28 cellular contexts compared by ENCODE assay signal in genomic region chr3:134672571-134672970, GRCh38. TPM values are rescaled to one million over a fixed set of nuclear protein-coding genes. Genes with fewer than 3 reads are reported as not detected.
DNase-seq lines count a peak whose midpoint lies in the region; ATAC-seq, FAIRE-seq and TF ChIP-seq lines count a peak whose summit lies in the region.
"Had no signal": no experiment of that assay in that cellular context is flagged by ENCODE, and none has a peak within 500 bp of the region (broad histone marks: within the 10 kb centered on the region; RNA-seq: fewer than 3 reads in every experiment).

No MANE protein-coding gene starts in this region.

- no peak overlapping the region for H3K4ac ChIP-seq in IMR-90 (ENCODE audit: low read depth, low read length)

- WGBS in IMR-90 (ENCODE audit: extremely low coverage in 2 of 2, insufficient read length in 1 of 2), 2 experiments, result 73% methylated on average over 2 of the region's 5 CpGs; no CpG with 5 or more reads in 1 of the 2 experiments

- intact Hi-C loops in IMR-90 (cut with micrococcal nuclease), result no loop called here

- no peak overlapping the region for H4K8ac ChIP-seq in IMR-90 (ENCODE audit: low read depth in 2 of 2, low read length in 2 of 2)

- H3K27ac ChIP-seq in IMR-90 (ENCODE audit: insufficient read depth, low read length), result no peak overlapping the region
- H3K27ac ChIP-seq: BLaER1 had no signal

- no peak overlapping the region for H2BK120ac ChIP-seq in IMR-90 (ENCODE audit: low read depth, low read length)

- no peaks in the 10 kb centered on the region for H3K9me1 ChIP-seq in IMR-90 (ENCODE audit: insufficient read depth, low read length)

- TF ChIP-seq CTCF in IMR-90 (conservative IDR thresholded peaks at IDR 0.05; ENCODE audit: low read depth, low read length) (no peak), bronchial epithelial cell (IDR thresholded peaks at IDR 0.05; ENCODE audit: insufficient read depth, low read length, severe bottlenecking) (no peak)

- peaks cover 8% of the 10 kb centered on the region for H3K9me3 ChIP-seq in IMR-90 (ENCODE audit: control insufficient read depth, insufficient read depth, low read length)

- no peak overlapping the region for H3K9ac ChIP-seq in IMR-90 (ENCODE audit: low read depth, low read length)
- H3K9ac ChIP-seq: BLaER1 had no signal

- H3K4me3 ChIP-seq in IMR-90 (ENCODE audit: insufficient read depth, low read depth, low read length) (no peak overlapping the region), bronchial epithelial cell (ENCODE audit: low read depth, low read length) (no peak overlapping the region)
- H3K4me3 ChIP-seq: BLaER1 had no signal

- no peak overlapping the region for H3K23ac ChIP-seq in IMR-90 (ENCODE audit: low read depth, low read length)

- no peak overlapping the region for H4K91ac ChIP-seq in IMR-90 (ENCODE audit: insufficient read depth, low read depth, low read length)

- H2AK9ac ChIP-seq in IMR-90 (replicated peaks; ENCODE audit: low read depth, low read length, poor library complexity), result peak overlapping the region; percentile 10

- H2AFZ ChIP-seq in IMR-90 (replicated peaks; ENCODE audit: low read length, poor library complexity), result no peak overlapping the region

- no peak overlapping the region for H2BK5ac ChIP-seq in IMR-90 (ENCODE audit: low read depth, low read length, poor library complexity, severe bottlenecking)

- TF ChIP-seq POLR2A in IMR-90 (IDR thresholded peaks at IDR 0.05; ENCODE audit: low read depth, low read length), result no peak

- no peak overlapping the region for H4K5ac ChIP-seq in IMR-90 (ENCODE audit: low read depth, low read length)

- dilution Hi-C loops in IMR-90 (cut with HindIII; ENCODE audit: low sequenced_read_pairs, unreplicated experiment), result no loop called here

- peaks cover 5% of the 10 kb centered on the region for H3K27me3 Mint-ChIP-seq in stimulated activated memory B cell treated with anti-CD40 and anti-IgM and Interleukin-4, amounts not matched to agents 10 μg/mL and 1 μg/mL and 100 μg/mL, for 72 hours

- no peaks in the 10 kb centered on the region for H4K20me1 ChIP-seq in IMR-90 (ENCODE audit: insufficient read depth, low read length)
- H4K20me1 ChIP-seq: BLaER1 had no signal

- POLR2A ChIA-PET in IMR-90 (lab: Charles Lee; ENCODE audit: unreplicated experiment), result interaction anchor here (0.6 kb wide), 1 partner anchor 57 kb away, joined by 25 read pairs; no protein-coding TSS in a partner anchor

- no peak overlapping the region for H3K4me2 ChIP-seq in IMR-90 (ENCODE audit: low read depth, low read length)
- H3K4me2 ChIP-seq: BLaER1 had no signal

- H2BK15ac ChIP-seq in IMR-90 (ENCODE audit: low read depth, low read length), result no peak overlapping the region

- peaks cover 9% of the 10 kb centered on the region for H3K27me3 ChIP-seq in IMR-90 (ENCODE audit: control insufficient read depth, insufficient read depth, low read length)
- no peaks in the 10 kb centered on the region for H3K27me3 ChIP-seq in bronchial epithelial cell (ENCODE audit: control insufficient read depth, insufficient read depth, low read length)
- H3K27me3 ChIP-seq: BE2C, BLaER1 had no signal

- H3K36me3 ChIP-seq in IMR-90 (ENCODE audit: control insufficient read depth, insufficient read depth, low read length) (no peaks in the 10 kb centered on the region), bronchial epithelial cell (ENCODE audit: control insufficient read depth, insufficient read depth, low read length) (no peaks in the 10 kb centered on the region)
- H3K36me3 ChIP-seq: BE2C, BLaER1 had no signal

- no peak overlapping the region for H3K56ac ChIP-seq in IMR-90 (ENCODE audit: extremely low read depth, insufficient read depth, low read length)

- H3K18ac ChIP-seq in IMR-90 (ENCODE audit: low read depth, low read length), result no peak overlapping the region

- DNase-seq in IMR-90, result no peak
- no peak for DNase-seq in bronchial epithelial cell (ENCODE audit: low read depth)
- peak; percentile 75 for DNase-seq in cerebellum (ENCODE audit: low spot score)
- DNase-seq in stimulated activated CD4-positive, alpha-beta T cell treated with anti-CD3 and anti-CD28 coated beads, Interleukin-2, amount 100 ng/mL, for 24 hours, result no peak
- no peak for DNase-seq in T-helper 2 cell
- DNase-seq in NCI-H2081 treated with DMSO at 0.1 percent for 48 hours (lab: John Stamatoyannopoulos, UW), result no peak
- DNase-seq: 8988T; ACHN; BE2C; CD4-positive, alpha-beta memory T cell; CD4-positive, CD25-positive, alpha-beta regulatory T cell; CD8-positive, alpha-beta memory T cell; COR-L47; DMS 273 treated with DMSO at 0.1 percent for 48 hours; DMS153; DMS53; DMS79; DND-41; EL; GF-D8 had no signal

- no TSS peak for BruUV-seq in IMR-90 (replicated peaks; lab: Mats Ljungman, UMichigan)

- TF ChIP-seq RAD21 in IMR-90 (IDR thresholded peaks at IDR 0.05; ENCODE audit: low read length), result no peak

- no peak overlapping the region for H2BK20ac ChIP-seq in IMR-90 (ENCODE audit: low read depth, low read length)

- ATAC-seq in IMR-90 (ENCODE audit: low read depth), result no peak
- ATAC-seq in stimulated activated memory B cell treated with anti-CD40 and anti-IgM and Interleukin-4, amounts not matched to agents 10 μg/mL and 1 μg/mL and 100 μg/mL, for 72 hours, result no peak

- no peak overlapping the region for H3K27ac Mint-ChIP-seq in stimulated activated memory B cell treated with anti-CD40 and anti-IgM and Interleukin-4, amounts not matched to agents 10 μg/mL and 1 μg/mL and 100 μg/mL, for 72 hours
- H3K27ac Mint-ChIP-seq: CD14-positive monocyte; CD4-positive, alpha-beta memory T cell; CD8-positive, alpha-beta memory T cell had no signal

- CTCF ChIA-PET in IMR-90 (lab: Yijun Ruan, JAX), result no interaction called here

- H3K9me3 Mint-ChIP-seq in stimulated activated memory B cell treated with anti-CD40 and anti-IgM and Interleukin-4, amounts not matched to agents 10 μg/mL and 1 μg/mL and 100 μg/mL, for 72 hours, result peaks cover 24% of the 10 kb centered on the region

- peak; percentile 13 for FAIRE-seq in bronchial epithelial cell (lab: Jason Lieb, UNC)
- FAIRE-seq: A204.1, G401.6, GM12891, GM19239 had no signal

- no peak overlapping the region for H3K14ac ChIP-seq in IMR-90 (replicated peaks; ENCODE audit: low read depth, low read length)

- H3K4me3 Mint-ChIP-seq in stimulated activated memory B cell treated with anti-CD40 and anti-IgM and Interleukin-4, amounts not matched to agents 10 μg/mL and 1 μg/mL and 100 μg/mL, for 72 hours, result no peak overlapping the region
- H3K4me3 Mint-ChIP-seq: CD14-positive monocyte; CD4-positive, alpha-beta memory T cell; CD4-positive, CD25-positive, alpha-beta regulatory T cell had no signal

- peaks cover 9% of the 10 kb centered on the region for H3K36me3 Mint-ChIP-seq in stimulated activated memory B cell treated with anti-CD40 and anti-IgM and Interleukin-4, amounts not matched to agents 10 μg/mL and 1 μg/mL and 100 μg/mL, for 72 hours
- H3K36me3 Mint-ChIP-seq: CD14-positive monocyte; CD4-positive, alpha-beta memory T cell; CD4-positive, CD25-positive, alpha-beta regulatory T cell had no signal

- H3K4me1 ChIP-seq in IMR-90 (ENCODE audit: control insufficient read depth, insufficient read depth, low read length), result no peaks in the 10 kb centered on the region
- H3K4me1 ChIP-seq: BE2C, BLaER1 had no signal

- H2AK5ac ChIP-seq in IMR-90 (ENCODE audit: low read depth, low read length), result no peak overlapping the region

- H3K79me1 ChIP-seq in IMR-90 (ENCODE audit: low read depth in 1 of 2, low read length in 2 of 2), result no peaks in the 10 kb centered on the region

- in situ Hi-C loops in IMR-90 (cut with MboI; ENCODE audit: low sequenced_read_pairs), result no loop called here

- H3K4me1 Mint-ChIP-seq in stimulated activated memory B cell treated with anti-CD40 and anti-IgM and Interleukin-4, amounts not matched to agents 10 μg/mL and 1 μg/mL and 100 μg/mL, for 72 hours, result no peaks in the 10 kb centered on the region
- H3K4me1 Mint-ChIP-seq: CD14-positive monocyte; CD4-positive, alpha-beta memory T cell; CD4-positive, CD25-positive, alpha-beta regulatory T cell; CD8-positive, alpha-beta memory T cell had no signal

TF ChIP-seq in IMR-90, 13 proteins besides CTCF, POLR2A, EP300 and RAD21 (continues in another document):
- TF ChIP-seq MAZ (IDR thresholded peaks at IDR 0.05; ENCODE audit: borderline replicate concordance, low read depth, low read length) (no peak), NFE2L2 (IDR thresholded peaks at IDR 0.05; ENCODE audit: low read depth, low read length) (no peak), SMC3 (IDR thresholded peaks at IDR 0.05; ENCODE audit: low read depth, low read length) (no peak), RCOR1 (IDR thresholded peaks at IDR 0.05; ENCODE audit: insufficient replicate concordance, low read length) (no peak), MXI1 (IDR thresholded peaks at IDR 0.05; ENCODE audit: borderline replicate concordance, low read depth, low read length) (no peak), FOS (IDR thresholded peaks at IDR 0.05; ENCODE audit: low read depth, low read length) (no peak), CEBPB (IDR thresholded peaks at IDR 0.05; ENCODE audit: low read depth, low read length) (no peak), RFX5 (IDR thresholded peaks at IDR 0.05; ENCODE audit: low read depth, low read length) (no peak), BHLHE40 (IDR thresholded peaks at IDR 0.05; ENCODE audit: low read depth, low read length) (no peak), MAFK (IDR thresholded peaks at IDR 0.05; ENCODE audit: low read depth, low read length) (no peak)
- TF ChIP-seq, protein P1, sequence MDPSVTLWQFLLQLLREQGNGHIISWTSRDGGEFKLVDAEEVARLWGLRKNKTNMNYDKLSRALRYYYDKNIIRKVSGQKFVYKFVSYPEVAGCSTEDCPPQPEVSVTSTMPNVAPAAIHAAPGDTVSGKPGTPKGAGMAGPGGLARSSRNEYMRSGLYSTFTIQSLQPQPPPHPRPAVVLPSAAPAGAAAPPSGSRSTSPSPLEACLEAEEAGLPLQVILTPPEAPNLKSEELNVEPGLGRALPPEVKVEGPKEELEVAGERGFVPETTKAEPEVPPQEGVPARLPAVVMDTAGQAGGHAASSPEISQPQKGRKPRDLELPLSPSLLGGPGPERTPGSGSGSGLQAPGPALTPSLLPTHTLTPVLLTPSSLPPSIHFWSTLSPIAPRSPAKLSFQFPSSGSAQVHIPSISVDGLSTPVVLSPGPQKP (IDR thresholded peaks at IDR 0.05; ENCODE audit: borderline replicate concordance, low read depth, low read length), result no peak
- TF ChIP-seq, protein P2, sequence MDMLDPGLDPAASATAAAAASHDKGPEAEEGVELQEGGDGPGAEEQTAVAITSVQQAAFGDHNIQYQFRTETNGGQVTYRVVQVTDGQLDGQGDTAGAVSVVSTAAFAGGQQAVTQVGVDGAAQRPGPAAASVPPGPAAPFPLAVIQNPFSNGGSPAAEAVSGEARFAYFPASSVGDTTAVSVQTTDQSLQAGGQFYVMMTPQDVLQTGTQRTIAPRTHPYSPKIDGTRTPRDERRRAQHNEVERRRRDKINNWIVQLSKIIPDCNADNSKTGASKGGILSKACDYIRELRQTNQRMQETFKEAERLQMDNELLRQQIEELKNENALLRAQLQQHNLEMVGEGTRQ (IDR thresholded peaks at IDR 0.05; ENCODE audit: low read depth, low read length), result no peak

RNA-seq across cellular contexts. Expression of gene KY, which starts 21.7 kb away (rescaled TPM):
- total RNA-seq in IMR-90 (2012; rRNA removed) (under 0.01 TPM in 2 replicates), bronchial epithelial cell (not detected in 2 replicates), cerebellum (2.1 TPM)
- 0.04 and 0.09 TPM in 2 replicates for polyA plus RNA-seq in IMR-90 (2012; rRNA removed)
- 0.02 TPM in 2 replicates for polyA plus RNA-seq in IMR-90 (2012; cell fraction: cytosol; rRNA removed)
- 0.02 and 0.04 TPM in 2 replicates for polyA plus RNA-seq in IMR-90 (2012; cell fraction: nucleus; rRNA removed; ENCODE audit: low replicate concordance)
- total RNA-seq: A673; CD4-positive, alpha-beta memory T cell; CD4-positive, CD25-positive, alpha-beta regulatory T cell; CD8-positive, alpha-beta memory T cell had no signal
- polyA plus RNA-seq: CD4-positive, alpha-beta memory T cell; CD4-positive, CD25-positive, alpha-beta regulatory T cell had no signal
